ENCODE assay signal across 8 cellular contexts in the genomic region with DNA sequence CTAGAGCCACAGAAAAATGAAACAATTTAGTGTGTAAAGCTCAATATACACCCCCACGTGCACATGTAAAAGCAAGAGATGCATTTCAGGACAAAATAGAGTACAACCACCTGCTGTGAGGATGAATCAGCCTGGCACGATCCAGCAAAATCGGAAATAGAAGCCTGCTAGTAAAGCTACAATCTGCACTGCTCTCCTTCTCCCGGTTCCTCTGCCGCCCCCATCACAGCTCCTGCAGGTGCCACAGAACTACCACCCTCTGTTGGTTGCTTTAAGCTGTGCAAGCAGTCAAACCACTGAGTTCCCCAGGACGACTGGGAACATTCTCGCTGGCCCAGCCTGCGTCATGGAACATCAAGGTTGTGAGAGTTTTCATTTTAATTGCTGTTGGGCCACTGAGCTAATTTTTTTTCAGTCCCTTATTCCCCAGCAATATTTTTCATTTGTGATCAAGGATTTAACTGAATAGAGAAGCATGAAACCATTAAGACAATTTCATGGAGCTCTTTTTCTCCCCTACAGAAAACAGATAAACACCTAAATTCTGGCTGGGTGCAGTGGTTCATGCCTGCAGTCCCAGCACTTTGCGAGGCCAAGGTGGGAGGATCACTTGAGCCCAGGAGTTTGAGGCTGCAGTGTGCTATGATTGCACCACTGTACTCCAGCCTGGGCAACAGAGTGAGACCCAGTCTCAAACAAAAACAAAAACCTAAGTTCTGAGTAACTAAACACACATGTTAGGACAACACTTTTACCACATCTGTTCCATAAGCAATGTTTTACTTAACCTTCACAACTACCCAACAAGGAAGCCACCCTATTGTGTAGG. TPM values are rescaled to one million over a fixed set of nuclear protein-coding genes. Genes with fewer than 3 reads are reported as not detected.
DNase-seq lines count a peak whose midpoint lies in the region; ATAC-seq, FAIRE-seq and TF ChIP-seq lines count a peak whose summit lies in the region.

No MANE protein-coding gene starts in this region.

- peak; percentile 28 to 71 (median 63) for TF ChIP-seq CTCF in heart right ventricle (IDR thresholded peaks at IDR 0.05)

- WGBS in heart right ventricle, 2 donors, result 18 to 19% methylated on average over 9 of the region's 9 CpGs
- 12 to 24% (median 12%) methylated on average over 9 of the region's 9 CpGs for WGBS in small intestine, 3 donors

- peaks cover 10% of the 10 kb centered on the region for H3K27me3 Mint-ChIP-seq in activated naive CD8-positive, alpha-beta T cell treated with anti-CD3 and anti-CD28 coated beads, Interleukin-2, amount 10 ng/mL, durations not matched to agents 7 days and 5 days

- H3K4me1 Mint-ChIP-seq in activated naive CD8-positive, alpha-beta T cell treated with anti-CD3 and anti-CD28 coated beads, Interleukin-2, amount 10 ng/mL, durations not matched to agents 7 days and 5 days, result no peaks in the 10 kb centered on the region

- no peak for FAIRE-seq in small intestine (lab: Jason Lieb, UNC)

- DNase-seq in ELF-1 (ENCODE audit: low read depth, low spot score) (peak; percentile 63), M059J (ENCODE audit: low read depth) (peak; percentile 22), RKO (ENCODE audit: low spot score) (peak; percentile 43), heart right ventricle (peak; percentile 25 to 42), small intestine (peak; percentile 43), posterior vena cava (ENCODE audit: low spot score) (no peak)
- DNase-seq in activated naive CD8-positive, alpha-beta T cell treated with anti-CD3 and anti-CD28 coated beads, Interleukin-2, amount 10 ng/mL, durations not matched to agents 7 days and 5 days, result no peak

- H3K36me3 Mint-ChIP-seq in activated naive CD8-positive, alpha-beta T cell treated with anti-CD3 and anti-CD28 coated beads, Interleukin-2, amount 10 ng/mL, durations not matched to agents 7 days and 5 days, result no peaks in the 10 kb centered on the region

- no peak overlapping the region for H3K27ac ChIP-seq in heart right ventricle
- H3K27ac ChIP-seq in small intestine (ENCODE audit: low read depth in 1 of 2, low read length in 1 of 2), result no peak overlapping the region

- H3K27me3 ChIP-seq in heart right ventricle, result peaks cover 0 to 29% (median 4%) of the 10 kb centered on the region in 7 donors
- no peaks in the 10 kb centered on the region for H3K27me3 ChIP-seq in small intestine (ENCODE audit: control insufficient read depth in 2 of 2, insufficient read depth in 2 of 2, low read length in 2 of 2)

- H3K4me1 ChIP-seq in heart right ventricle (peaks cover 0 to 5% (median 0%) of the 10 kb centered on the region in 9 donors), small intestine (ENCODE audit: control insufficient read depth in 2 of 2, insufficient read depth in 1 of 2, low read depth in 1 of 2, low read length in 1 of 2) (no peaks in the 10 kb centered on the region)

- intact Hi-C loops in heart right ventricle (cut with DNase I), result loop anchor here in 9 of 10 donors (2.0 to 5.0 kb wide), 4 partner anchors 64 to 76 kb away; a partner anchor contains a TSS
- intact Hi-C loops in posterior vena cava (cut with DNase I), result no loop called here

- peak; percentile 68 for ATAC-seq in activated naive CD8-positive, alpha-beta T cell treated with anti-CD3 and anti-CD28 coated beads, Interleukin-2, amount 10 ng/mL, durations not matched to agents 7 days and 5 days (ENCODE audit: low read depth)
- ATAC-seq in heart right ventricle (peak in 7 of 8 donors; percentile 73 to 93 (median 87)), GM21360 (IDR thresholded peaks at IDR 0.05; ENCODE audit: unreplicated experiment) (no peak)

- H3K9me3 ChIP-seq in heart right ventricle, result no peaks in the 10 kb centered on the region
- no peaks in the 10 kb centered on the region for H3K9me3 ChIP-seq in small intestine (ENCODE audit: control insufficient read depth, low read depth)

- POLR2A ChIA-PET in activated naive CD8-positive, alpha-beta T cell treated with anti-CD3 and anti-CD28 coated beads, Interleukin-2, amount 10 ng/mL, durations not matched to agents 7 days and 5 days (lab: Charles Lee), result no interaction called here

- no peak overlapping the region for H3K4me3 Mint-ChIP-seq in activated naive CD8-positive, alpha-beta T cell treated with anti-CD3 and anti-CD28 coated beads, Interleukin-2, amount 10 ng/mL, durations not matched to agents 7 days and 5 days

- H3K27ac Mint-ChIP-seq in activated naive CD8-positive, alpha-beta T cell treated with anti-CD3 and anti-CD28 coated beads, Interleukin-2, amount 10 ng/mL, durations not matched to agents 7 days and 5 days, result no peak overlapping the region

- H3K9me3 Mint-ChIP-seq in activated naive CD8-positive, alpha-beta T cell treated with anti-CD3 and anti-CD28 coated beads, Interleukin-2, amount 10 ng/mL, durations not matched to agents 7 days and 5 days, result no peaks in the 10 kb centered on the region

- no peak overlapping the region for H3K4me3 ChIP-seq in heart right ventricle
- H3K4me3 ChIP-seq in small intestine (ENCODE audit: low read depth in 1 of 2, low read length in 2 of 2), result no peak overlapping the region

- H3K36me3 ChIP-seq in heart right ventricle, result no peaks in the 10 kb centered on the region
- H3K36me3 ChIP-seq in small intestine (ENCODE audit: control insufficient read depth in 2 of 2, insufficient read depth in 2 of 2, low read length in 2 of 2), result no peaks in the 10 kb centered on the region

RNA-seq across cellular contexts. Expression of a gene that starts 47.6 kb away (rescaled TPM):
- 0.57 and 7.1 TPM in 2 replicates for total RNA-seq in M059J (2014; rRNA removed; shearing (Covaris generic))
- 1 to 10 TPM; 1.9 to 2.0 TPM for total RNA-seq in activated naive CD8-positive, alpha-beta T cell treated with anti-CD3 and anti-CD28 coated beads, Interleukin-2, amount 10 ng/mL, durations not matched to agents 7 days and 5 days
- total RNA-seq in heart right ventricle (10 to 100 TPM; 34.9 to 62.0 (median 47.2) TPM), posterior vena cava (10 to 100 TPM; 11.4 to 16.3 TPM)
- polyA plus RNA-seq in heart right ventricle (10 to 100 TPM; 23.0 to 68.8 TPM), small intestine (10 to 100 TPM in 1 of 3 donors, 1 to 10 TPM in 2; 2.9 to 11.1 (median 3.0) TPM)

Comparison
In these comparisons a context has a peak if more than half of its experiments do, and no peak if none do; other contexts are left out.
1. DNase-seq: peak in ELF-1 (single experiment), M059J (single experiment), RKO (single experiment), heart right ventricle (2 of 2) and small intestine (single experiment); none in activated naive CD8-positive, alpha-beta T cell treated with anti-CD3 and anti-CD28 coated beads, Interleukin-2, amount 10 ng/mL, durations not matched to agents 7 days and 5 days (single experiment) and posterior vena cava (single experiment).
2. intact Hi-C loops: an anchor here in heart right ventricle (2.0 to 5.0 kb wide); none called in posterior vena cava.